8 cellular contexts compared by ENCODE assay signal in the genomic region with DNA sequence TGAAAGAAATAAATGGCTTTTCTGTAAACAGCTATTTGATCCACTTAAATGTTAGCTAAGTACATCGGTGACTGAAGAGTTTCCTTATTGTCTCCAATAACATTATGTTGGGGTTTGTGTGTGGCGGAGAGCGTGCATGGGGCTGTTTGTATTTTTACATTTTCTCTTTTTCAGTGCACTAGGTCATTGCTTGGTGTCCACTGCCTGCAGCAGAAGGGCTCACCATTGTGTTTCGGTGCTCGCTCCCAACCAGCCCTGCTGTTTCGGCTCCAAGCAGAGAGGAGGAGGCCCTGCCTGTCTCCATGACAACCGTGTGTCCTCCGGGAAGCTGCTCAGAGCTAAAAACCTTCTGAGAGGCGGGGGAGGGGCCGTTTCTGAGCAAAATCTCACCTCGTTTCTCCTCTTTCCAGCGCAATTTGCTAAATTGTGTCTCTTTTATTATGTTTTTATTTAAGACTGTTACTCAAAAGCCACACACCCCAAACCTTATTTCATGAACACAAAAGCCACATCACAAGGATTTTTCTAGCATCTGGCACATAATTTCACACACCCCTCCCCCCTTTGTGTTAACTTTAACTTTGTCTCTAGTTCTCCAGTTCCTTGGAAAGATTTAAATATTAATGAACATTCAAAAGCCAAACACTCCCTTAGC.
DNase-seq lines count a peak whose midpoint lies in the region; ATAC-seq and TF ChIP-seq lines count a peak whose summit lies in the region.

No MANE protein-coding gene starts in this region.

- no peaks in the 10 kb centered on the region for H3K4me1 Mint-ChIP-seq in immature natural killer cell

- H3K4me3 ChIP-seq in ectodermal cell (ENCODE audit: insufficient read depth, low read depth, low read length) (no peak overlapping the region), mucosa of descending colon (no peak overlapping the region)

- TF ChIP-seq CTCF in mucosa of descending colon (IDR thresholded peaks at IDR 0.05): no peak

- peaks cover 0 to 3% (median 0%) of the 10 kb centered on the region in 3 donors for H3K27me3 Mint-ChIP-seq in immature natural killer cell (ENCODE audit: low read depth in 3 of 3)

- DNase-seq in GM03348 (ENCODE audit: low spot score): peak; percentile 39
- DNase-seq in NCI-H446 treated with DMSO at 0.1 percent for 48 hours (lab: John Stamatoyannopoulos, UW): peak; percentile 86
- DNase-seq in mucosa of descending colon: peak in 1 of 3 donors; percentile 5
- DNase-seq in SKM-1 treated with dmso at 0.1 percent for 144 hours (lab: John Stamatoyannopoulos, UW; ENCODE audit: unreplicated experiment): no peak
- DNase-seq in NK-92 (lab: John Stamatoyannopoulos, UW; ENCODE audit: unreplicated experiment): no peak
- no peak for DNase-seq in immature natural killer cell

- H3K36me3 ChIP-seq in ectodermal cell (ENCODE audit: control insufficient read depth, insufficient read depth, low read length) (no peaks in the 10 kb centered on the region), mucosa of descending colon (ENCODE audit: low read depth) (no peaks in the 10 kb centered on the region)

- H3K4me1 ChIP-seq in ectodermal cell (ENCODE audit: control insufficient read depth, insufficient read depth, low read length): peaks cover 17% of the 10 kb centered on the region
- H3K4me1 ChIP-seq in mucosa of descending colon (ENCODE audit: low read depth): no peaks in the 10 kb centered on the region

- H3K9me3 Mint-ChIP-seq in immature natural killer cell: peaks cover 0 to 7% (median under 1%) of the 10 kb centered on the region in 6 donors

- peak; percentile 38 for ATAC-seq in mucosa of descending colon
- no peak for ATAC-seq in GM19324 (IDR thresholded peaks at IDR 0.05; ENCODE audit: low FRiP score, unreplicated experiment)

- WGBS in ectodermal cell, 2 experiments: 2 to 4% methylated on average over 11 to 12 of the region's 12 CpGs

- no peak overlapping the region for H3K4me3 Mint-ChIP-seq in immature natural killer cell

- no peak overlapping the region for H3K27ac Mint-ChIP-seq in immature natural killer cell

- H3K27me3 ChIP-seq in ectodermal cell (ENCODE audit: control insufficient read depth, insufficient read depth, low read length, poor library complexity, severe bottlenecking): no peaks in the 10 kb centered on the region

- H3K9me3 ChIP-seq in ectodermal cell (ENCODE audit: control insufficient read depth, low read length) (no peaks in the 10 kb centered on the region), mucosa of descending colon (no peaks in the 10 kb centered on the region)

- intact Hi-C loops in mucosa of descending colon (cut with DNase I, micrococcal nuclease): no loop called here

- H3K36me3 Mint-ChIP-seq in immature natural killer cell: no peaks in the 10 kb centered on the region

- peak overlapping the region; percentile 89 for H3K27ac ChIP-seq in ectodermal cell (ENCODE audit: insufficient read depth, low read depth, low read length, poor library complexity, severe bottlenecking)

Comparison
In these comparisons a context has a peak if more than half of its experiments do, and no peak if none do; other contexts are left out.
1. DNase-seq: peak in GM03348 (single experiment) and NCI-H446 treated with DMSO at 0.1 percent for 48 hours (single experiment); none in SKM-1 treated with dmso at 0.1 percent for 144 hours (single experiment), NK-92 (single experiment) and immature natural killer cell (0 of 3).